ENCODE assay signal across 9 cellular contexts in the genomic region with DNA sequence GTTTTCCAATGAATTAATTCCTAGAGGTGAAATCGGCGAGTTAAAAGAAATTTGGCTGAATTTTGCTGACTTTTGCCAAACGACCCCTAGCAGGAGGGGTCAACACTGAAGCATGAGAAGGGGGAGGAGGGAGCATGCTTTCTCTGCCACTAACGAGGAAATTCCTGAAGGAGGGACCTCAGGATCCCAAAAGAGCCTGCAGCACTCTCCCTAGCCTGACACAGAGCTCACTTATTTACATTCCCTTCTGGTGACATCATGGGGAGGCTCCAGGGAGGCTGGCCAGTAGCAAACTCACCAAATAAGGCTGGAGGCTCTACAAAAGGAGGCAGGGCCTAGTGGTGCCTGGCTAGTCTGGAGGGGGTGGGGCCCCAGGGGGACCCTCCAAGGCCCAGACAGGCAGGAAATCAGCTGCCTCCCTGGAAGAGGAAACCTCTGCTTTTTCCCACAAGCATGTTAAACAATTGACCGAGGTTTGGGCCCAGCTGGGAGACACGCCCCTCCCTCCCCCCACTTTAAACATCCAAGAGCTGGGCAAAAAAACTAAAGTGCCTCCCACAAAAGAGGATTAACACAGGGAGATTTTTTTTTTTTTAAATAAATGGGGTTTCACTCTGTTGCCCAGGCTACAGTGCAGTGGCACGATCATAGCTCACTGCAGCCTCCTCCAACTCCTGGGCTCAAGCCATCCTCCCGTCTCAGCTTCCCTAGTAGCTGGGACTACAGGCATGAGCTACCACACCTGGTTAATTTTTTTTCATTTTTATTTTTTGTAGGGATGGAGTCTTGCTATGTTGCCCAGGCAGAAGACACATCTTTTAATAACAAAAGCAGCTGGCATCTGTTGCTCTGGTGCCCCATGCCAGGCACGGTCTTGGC. TPM values are rescaled to one million over a fixed set of nuclear protein-coding genes. Genes with fewer than 3 reads are reported as not detected.
DNase-seq lines count a peak whose midpoint lies in the region; ATAC-seq, FAIRE-seq and TF ChIP-seq lines count a peak whose summit lies in the region.
"Had no signal": no experiment of that assay in that cellular context is flagged by ENCODE, and none has a peak within 500 bp of the region (broad histone marks: within the 10 kb centered on the region; RNA-seq: fewer than 3 reads in every experiment).

No MANE protein-coding gene starts in this region.

- TF ChIP-seq CTCF in cardiac fibroblast (IDR thresholded peaks at IDR 0.05; ENCODE audit: low read depth, low read length) = no peak

- H3K4me3 ChIP-seq in cardiac fibroblast (replicated peaks in 1 of 2; ENCODE audit: low read depth in 2 of 2, low read length in 2 of 2) (peak overlapping the region; percentile 87 to 99), small intestine (ENCODE audit: low read depth in 1 of 2, low read length in 2 of 2) (no peak overlapping the region)

- no peaks in the 10 kb centered on the region for H3K9me3 ChIP-seq in small intestine (ENCODE audit: control insufficient read depth, low read depth)

- H3K27ac ChIP-seq in small intestine (ENCODE audit: low read depth in 1 of 2, low read length in 1 of 2) = peak overlapping the region; percentile 5 to 87

- peaks cover 9 to 14% of the 10 kb centered on the region in 2 donors for H3K36me3 ChIP-seq in small intestine (ENCODE audit: control insufficient read depth in 2 of 2, insufficient read depth in 2 of 2, low read length in 2 of 2)

- 36 to 56% (median 55%) methylated on average over 9 of the region's 9 CpGs for WGBS in small intestine, 3 donors

- FAIRE-seq in small intestine (lab: Jason Lieb, UNC) = no peak
- FAIRE-seq: A204.1 had no signal

- peak; percentile 24 for DNase-seq in NCI-H1105 treated with DMSO at 0.1 percent for 48 hours (lab: John Stamatoyannopoulos, UW)
- DNase-seq in NCI-H1105 (lab: John Stamatoyannopoulos, UW) = no peak
- DNase-seq in NCI-H2227 (lab: John Stamatoyannopoulos, UW; ENCODE audit: unreplicated experiment) = peak; percentile 39
- peak; percentile 99 to 100 for DNase-seq in cardiac fibroblast (ENCODE audit: low read depth in 2 of 2)
- peak; percentile 99 for DNase-seq in iris pigment epithelial cell (ENCODE audit: low read depth)
- peak; percentile 66 for DNase-seq in small intestine

- H3K4me1 ChIP-seq in small intestine (ENCODE audit: control insufficient read depth in 2 of 2, insufficient read depth in 1 of 2, low read depth in 1 of 2, low read length in 1 of 2) = peaks cover 7 to 8% of the 10 kb centered on the region in 2 donors

- ATAC-seq in GM19455 (IDR thresholded peaks at IDR 0.05; ENCODE audit: unreplicated experiment) (no peak), HG03108 (IDR thresholded peaks at IDR 0.05; ENCODE audit: unreplicated experiment) (no peak)

- no peaks in the 10 kb centered on the region for H3K27me3 ChIP-seq in small intestine (ENCODE audit: control insufficient read depth in 2 of 2, insufficient read depth in 2 of 2, low read length in 2 of 2)

RNA-seq across cellular contexts. Expression of a gene that starts 2.1 kb away (rescaled TPM):
- polyA plus RNA-seq in small intestine = 10 to 100 TPM; 56.3 to 72.4 (median 64.6) TPM

RNA-seq across cellular contexts. Expression of a gene that starts 16.5 kb away (rescaled TPM):
- 1,000 to 10,000 TPM in 2 of 3 donors, 100 to 1,000 TPM in 1; 962 to 2,089 (median 1,343) TPM for polyA plus RNA-seq in small intestine

RNA-seq across cellular contexts. Expression of a gene that starts 35.9 kb away (rescaled TPM):
- 1 to 10 TPM in 2 of 3 donors, under 1 TPM in 1; 0.43 to 6.8 (median 2.2) TPM for polyA plus RNA-seq in small intestine

RNA-seq across cellular contexts. Expression of a gene that starts 38.7 kb away (rescaled TPM):
- 10 to 100 TPM; 10.8 to 14.8 (median 11.4) TPM for polyA plus RNA-seq in small intestine

Comparison
In these comparisons a context has a peak if more than half of its experiments do, and no peak if none do; other contexts are left out.
1. H3K4me3 ChIP-seq: peak in cardiac fibroblast (2 of 2); none in small intestine (0 of 2).